ENCODE assay signal across 17 cellular contexts in genomic region chr20:24736131-24736843, GRCh38.
DNase-seq lines count a peak whose midpoint lies in the region; ATAC-seq, FAIRE-seq and TF ChIP-seq lines count a peak whose summit lies in the region.
"Had no signal": no experiment of that assay in that cellular context is flagged by ENCODE, and none has a peak within 500 bp of the region (broad histone marks: within the 10 kb centered on the region; RNA-seq: fewer than 3 reads in every experiment).

No MANE protein-coding gene starts in this region.

- peaks cover 13% of the 10 kb centered on the region for H3F3A ChIP-seq in smooth muscle cell (ENCODE audit: low read depth)

- H2AFZ ChIP-seq in astrocyte (ENCODE audit: low read depth, low read length) (no peak overlapping the region), smooth muscle cell (ENCODE audit: low read depth) (no peak overlapping the region)

- 28% methylated on average over 10 of the region's 10 CpGs for WGBS in smooth muscle cell (ENCODE audit: low lambda C conversion rate)

- H3K27ac ChIP-seq in astrocyte (ENCODE audit: low read depth, low read length) (no peak overlapping the region), smooth muscle cell (ENCODE audit: low read depth) (peak overlapping the region; percentile 65)

- H3K9ac ChIP-seq in astrocyte (ENCODE audit: low read length), result no peak overlapping the region
- H3K9ac ChIP-seq in smooth muscle cell (ENCODE audit: low read depth), result peak overlapping the region; percentile 26

- H4K20me1 ChIP-seq in astrocyte (ENCODE audit: insufficient read depth, low read length) (no peaks in the 10 kb centered on the region), smooth muscle cell (ENCODE audit: low read depth) (no peaks in the 10 kb centered on the region)

- H3K36me3 Mint-ChIP-seq in astrocyte (ENCODE audit: low read depth, unreplicated experiment), result no peaks in the 10 kb centered on the region

- H3K79me2 ChIP-seq in astrocyte (ENCODE audit: insufficient read depth, low read length) (no peaks in the 10 kb centered on the region), smooth muscle cell (ENCODE audit: low read depth) (no peaks in the 10 kb centered on the region)

- H3K27ac Mint-ChIP-seq in astrocyte (ENCODE audit: unreplicated experiment), result no peak overlapping the region
- H3K27ac Mint-ChIP-seq: GM23338 had no signal

- H3K9me3 Mint-ChIP-seq in astrocyte (ENCODE audit: unreplicated experiment), result peaks cover 2% of the 10 kb centered on the region
- H3K9me3 Mint-ChIP-seq: GM23338 had no signal

- H3K27me3 ChIP-seq in MG63 (no peaks in the 10 kb centered on the region), astrocyte (ENCODE audit: insufficient read depth, low read length) (no peaks in the 10 kb centered on the region), smooth muscle cell (ENCODE audit: low read depth) (no peaks in the 10 kb centered on the region)

- H3K4me2 ChIP-seq in astrocyte (ENCODE audit: low read length), result no peak overlapping the region
- peak overlapping the region; percentile 65 for H3K4me2 ChIP-seq in smooth muscle cell
- H3K4me2 ChIP-seq: GM23338 had no signal

- no peak overlapping the region for H3K4me3 ChIP-seq in MG63
- H3K4me3 ChIP-seq in astrocyte (ENCODE audit: insufficient read depth, low read depth, low read length), result no peak overlapping the region
- H3K4me3 ChIP-seq in smooth muscle cell, result no peak overlapping the region
- H3K4me3 ChIP-seq: GM23338 had no signal

- H3K4me3 Mint-ChIP-seq in astrocyte (ENCODE audit: unreplicated experiment), result no peak overlapping the region
- H3K4me3 Mint-ChIP-seq: GM23338 had no signal

- ATAC-seq in HG02970 (IDR thresholded peaks at IDR 0.05; ENCODE audit: low FRiP score, unreplicated experiment), result no peak

- DNase-seq in MG63, result peak; percentile 34
- peak; percentile 46 for DNase-seq in astrocyte (ENCODE audit: low read depth)
- peak; percentile 72 for DNase-seq in fibroblast of peridontal ligament (ENCODE audit: extremely low read depth)
- no peak for DNase-seq in smooth muscle cell (lab: John Stamatoyannopoulos, UW; ENCODE audit: unreplicated experiment)
- no peak for DNase-seq in NK-92 treated with Interleukin-12 subunit alpha and Interleukin-12 subunit beta, amount 100 ng/mL, for 24 hours (lab: John Stamatoyannopoulos, UW)
- no peak for DNase-seq in activated T-cell treated with anti-CD3 and anti-CD28 coated beads, Interleukin-2, amount 50 U/mL, for 1 hour
- DNase-seq: ACHN, C1 segment of cervical spinal cord, KBM-7, MV-4-11, NCI-H187 treated with DMSO at 0.1 percent for 48 hours, NCI-H69, SIG-M5 had no signal

- H3K36me3 ChIP-seq in MG63, result no peaks in the 10 kb centered on the region
- H3K36me3 ChIP-seq in astrocyte (ENCODE audit: insufficient read depth, low read length), result no peaks in the 10 kb centered on the region
- no peaks in the 10 kb centered on the region for H3K36me3 ChIP-seq in smooth muscle cell (ENCODE audit: low read depth)

- H3K9me3 ChIP-seq in MG63, result no peaks in the 10 kb centered on the region
- no peaks in the 10 kb centered on the region for H3K9me3 ChIP-seq in astrocyte (ENCODE audit: insufficient read depth, low read depth, low read length)
- H3K9me3 ChIP-seq in smooth muscle cell (replicated peaks; ENCODE audit: low read depth), result no peaks in the 10 kb centered on the region

- no peak for FAIRE-seq in astrocyte (lab: Jason Lieb, UNC)
- FAIRE-seq: D721Med, GM12891 had no signal

- peaks cover 22% of the 10 kb centered on the region for H3K27me3 Mint-ChIP-seq in astrocyte (ENCODE audit: low read depth, unreplicated experiment)

- TF ChIP-seq CTCF in astrocyte (IDR thresholded peaks at IDR 0.05; ENCODE audit: insufficient read depth, low read depth, low read length) (no peak), smooth muscle cell (IDR thresholded peaks at IDR 0.05; ENCODE audit: borderline replicate concordance, insufficient read depth, poor library complexity, severe bottlenecking) (no peak)

- no peaks in the 10 kb centered on the region for H3K4me1 Mint-ChIP-seq in astrocyte (ENCODE audit: low read depth, unreplicated experiment)

- H3K4me1 ChIP-seq in astrocyte (ENCODE audit: insufficient read depth, low read length) (peaks cover 3% of the 10 kb centered on the region), smooth muscle cell (ENCODE audit: low read depth) (no peaks in the 10 kb centered on the region)

Comparison
In these comparisons a context has a peak if more than half of its experiments do, and no peak if none do; other contexts are left out.
1. DNase-seq: peak in MG63 (single experiment), astrocyte (single experiment) and fibroblast of peridontal ligament (single experiment); none in smooth muscle cell (single experiment), NK-92 treated with Interleukin-12 subunit alpha and Interleukin-12 subunit beta, amount 100 ng/mL, for 24 hours (single experiment) and activated T-cell treated with anti-CD3 and anti-CD28 coated beads, Interleukin-2, amount 50 U/mL, for 1 hour (single experiment).